Comparison of ENCODE assay signal across 1 cellular context in the genomic region with DNA sequence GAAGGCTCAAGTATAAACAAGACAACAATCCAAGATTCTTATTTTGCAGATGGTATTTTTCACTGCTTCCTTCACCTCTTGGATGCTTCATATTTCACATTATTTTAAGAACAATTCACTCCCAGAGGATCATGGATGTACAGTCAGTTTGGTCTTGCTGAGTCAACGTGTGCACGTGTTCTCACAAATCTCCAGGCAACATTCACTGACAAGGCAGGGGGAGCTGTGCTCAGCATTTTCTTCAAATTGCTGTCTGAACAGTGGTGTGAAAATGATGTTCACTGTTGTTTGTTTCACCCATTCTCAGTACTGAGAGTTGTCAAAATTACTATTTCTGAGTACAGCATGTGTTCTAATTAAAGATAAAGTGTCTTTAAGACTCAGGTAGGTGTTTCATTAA.
TF ChIP-seq lines count a peak whose summit lies in the region.

No MANE protein-coding gene starts in this region.

TF ChIP-seq in K562, 482 proteins besides CTCF, POLR2A, EP300 and RAD21 (continued from another document):
- TF ChIP-seq MGA (IDR thresholded peaks at IDR 0.05): peak; percentile 63
- peak; percentile 24 to 34 for TF ChIP-seq E2F6 (IDR thresholded peaks at IDR 0.05; ENCODE audit: borderline replicate concordance in 1 of 2, extremely low read depth in 1 of 2, insufficient read depth in 1 of 2, insufficient read length in 1 of 2, low read depth in 1 of 2, low read length in 1 of 2, poor library complexity in 1 of 2, severe bottlenecking in 1 of 2)
- TF ChIP-seq NFXL1 (CRISPR knock-in tag; IDR thresholded peaks at IDR 0.05): no peak
